ENCODE assay signal across 8 cellular contexts in genomic region chr1:21509351-21510112, GRCh38. TPM values are rescaled to one million over a fixed set of nuclear protein-coding genes. Genes with fewer than 3 reads are reported as not detected.
DNase-seq lines count a peak whose midpoint lies in the region; ATAC-seq and TF ChIP-seq lines count a peak whose summit lies in the region.

ALPL (plus strand) TSS chr1:21509423; CDS start chr1:21554082, 44,659 bp downstream.

- no peak for TF ChIP-seq CTCF in coronary artery (IDR thresholded peaks at IDR 0.05)
- TF ChIP-seq CTCF in tibial artery (IDR thresholded peaks at IDR 0.05) = no peak
- TF ChIP-seq CTCF in GM10266 (IDR thresholded peaks at IDR 0.05; ENCODE audit: control insufficient read depth, insufficient read depth, low read depth, missing control alignments) = no peak

- peaks cover 0 to 55% of the 10 kb centered on the region in 2 donors for H3K27me3 ChIP-seq in tibial artery

- no peak for DNase-seq in activated T-cell treated with anti-CD3 and anti-CD28 coated beads, Interleukin-2, amount 50 U/mL, for 4 hours
- DNase-seq in activated T-cell treated with anti-CD3 and anti-CD28 coated beads, Interleukin-2, amount 50 U/mL, for 48 hours = no peak
- DNase-seq in coronary artery (ENCODE audit: low spot score) (no peak), memory B cell (ENCODE audit: low spot score in 2 of 2) (no peak), tibial artery (no peak), GM10266 (ENCODE audit: extremely low spot score) (no peak)

- peak within 1 kb of the TSS; percentile 64 for H3K4me3 ChIP-seq in coronary artery
- H3K4me3 ChIP-seq in tibial artery = peak within 1 kb of the TSS; percentile 17 to 31

- H3K27ac ChIP-seq in coronary artery (no peak within 1 kb of the TSS), tibial artery (no peak within 1 kb of the TSS)

- peaks cover 53% of the 10 kb centered on the region for H3K27me3 Mint-ChIP-seq in activated T-cell treated with anti-CD3 and anti-CD28 coated beads, Interleukin-2, amount 50 U/mL, for 4 hours (ENCODE audit: low read depth)
- peaks cover 11% of the 10 kb centered on the region for H3K27me3 Mint-ChIP-seq in memory B cell

- no peaks in the 10 kb centered on the region for H3K9me3 ChIP-seq in tibial artery

- H3K36me3 Mint-ChIP-seq in activated T-cell treated with anti-CD3 and anti-CD28 coated beads, Interleukin-2, amount 50 U/mL, for 4 hours (ENCODE audit: insufficient read depth) = peaks cover 2% of the 10 kb centered on the region
- no peaks in the 10 kb centered on the region for H3K36me3 Mint-ChIP-seq in memory B cell

- ATAC-seq in activated T-cell treated with anti-CD3 and anti-CD28 coated beads, Interleukin-2, amount 50 U/mL, for 4 hours = peak; percentile 9 to 22
- ATAC-seq in memory B cell (ENCODE audit: low read depth) = no peak
- ATAC-seq in HG03342 (IDR thresholded peaks at IDR 0.05; ENCODE audit: unreplicated experiment) = no peak
- no peak for ATAC-seq in GM18870 (IDR thresholded peaks at IDR 0.05; ENCODE audit: unreplicated experiment)

- peaks cover 4% of the 10 kb centered on the region for H3K4me1 Mint-ChIP-seq in activated T-cell treated with anti-CD3 and anti-CD28 coated beads, Interleukin-2, amount 50 U/mL, for 4 hours (ENCODE audit: low read depth)
- peaks cover 21% of the 10 kb centered on the region for H3K4me1 Mint-ChIP-seq in memory B cell

- intact Hi-C loops in tibial artery (cut with DNase I; ENCODE audit: low total_unique reads) = no loop called here

- peak within 1 kb of the TSS; percentile 79 for H3K4me3 Mint-ChIP-seq in activated T-cell treated with anti-CD3 and anti-CD28 coated beads, Interleukin-2, amount 50 U/mL, for 4 hours
- peak within 1 kb of the TSS; percentile 86 for H3K4me3 Mint-ChIP-seq in memory B cell

- H3K9me3 Mint-ChIP-seq in activated T-cell treated with anti-CD3 and anti-CD28 coated beads, Interleukin-2, amount 50 U/mL, for 4 hours = no peaks in the 10 kb centered on the region
- H3K9me3 Mint-ChIP-seq in memory B cell = no peaks in the 10 kb centered on the region

- H3K27ac Mint-ChIP-seq in memory B cell = peak within 1 kb of the TSS; percentile 45

- H3K36me3 ChIP-seq in tibial artery = no peaks in the 10 kb centered on the region

- H3K4me1 ChIP-seq in tibial artery = peaks cover 0 to 32% (median 16%) of the 10 kb centered on the region in 4 donors

RNA-seq across cellular contexts. Expression of gene ALPL, which starts in this region (rescaled TPM):
- total RNA-seq in activated T-cell treated with anti-CD3 and anti-CD28 coated beads, Interleukin-2, amount 50 U/mL, for 4 hours = under 1 TPM; 0.33 to 0.38 (median 0.34) TPM

Comparison
In these comparisons a context has a peak if more than half of its experiments do, and no peak if none do; other contexts are left out.
1. Peak in ATAC-seq in activated T-cell treated with anti-CD3 and anti-CD28 coated beads, Interleukin-2, amount 50 U/mL, for 4 hours; RNA of the gene not detected or under 1 TPM.